Comparison of ENCODE assay signal across 23 cellular contexts in genomic region chr11:118961591-118961990, GRCh38. TPM values are rescaled to one million over a fixed set of nuclear protein-coding genes. Genes with fewer than 3 reads are reported as not detected.
"Had no signal": no experiment of that assay in that cellular context is flagged by ENCODE, and none has a peak within 500 bp of the region (broad histone marks: within the 10 kb centered on the region; RNA-seq: fewer than 3 reads in every experiment).

No MANE protein-coding gene starts in this region.

- ATAC-seq: activated CD4-positive, CD25-positive, alpha-beta regulatory T cell treated with anti-CD3 and anti-CD28 coated beads, Interleukin-2, amount 50 U/mL, for 24 hours; activated CD8-positive, alpha-beta T cell treated with anti-CD3 and anti-CD28 coated beads, Interleukin-2, amount 10 ng/mL, durations not matched to agents 7 days and 5 days; heart left ventricle; stimulated activated naive CD8-positive, alpha-beta T cell treated with anti-CD3 and anti-CD28 coated beads, Interleukin-15, amount 100 ng/mL, for 72 hours had no signal

- H3K9me3 ChIP-seq: heart left ventricle, suprapubic skin had no signal

- DNase-seq: activated CD4-positive, alpha-beta T cell treated with anti-CD3 and anti-CD28 coated beads, Interleukin-2, amount 10 ng/mL, durations not matched to agents 7 days and 5 days; activated CD8-positive, alpha-beta T cell treated with anti-CD3 and anti-CD28 coated beads, Interleukin-2, amount 10 ng/mL, durations not matched to agents 7 days and 5 days; activated naive CD4-positive, alpha-beta T cell treated with anti-CD3 and anti-CD28 coated beads for 36 hours; activated T-cell treated with anti-CD3 and anti-CD28 coated beads, Interleukin-2, amount 50 U/mL, for 24 hours; anterior cingulate cortex; caudate nucleus; dorsolateral prefrontal cortex; heart left ventricle; immature natural killer cell; retina; stimulated activated naive CD8-positive, alpha-beta T cell treated with anti-CD3 and anti-CD28 coated beads, Interleukin-15, amount 100 ng/mL, for 72 hours; T-helper 1 cell; T-helper 9 cell; trophoblast cell had no signal

- H3K36me3 ChIP-seq: heart left ventricle, suprapubic skin had no signal

- H3K4me3 ChIP-seq: dorsolateral prefrontal cortex, heart left ventricle, suprapubic skin had no signal

- H3K27ac ChIP-seq: dorsolateral prefrontal cortex, heart left ventricle, suprapubic skin had no signal

- H3K27me3 ChIP-seq: heart left ventricle, suprapubic skin had no signal

RNA-seq across cellular contexts. Expression of gene UPK2, which starts 5.5 kb away (rescaled TPM):
- total RNA-seq: activated CD8-positive, alpha-beta T cell treated with anti-CD3 and anti-CD28 coated beads, Interleukin-2, amount 10 ng/mL, durations not matched to agents 7 days and 5 days; activated T-helper 2 cell treated with anti-CD3 and anti-CD28 coated beads, Interferon-gamma antibody, Interleukin-2, Interleukin-4, amounts not matched to agents 10 μg/mL and 5 μg/mL and 100 μg/mL, durations not matched to agents 14 hours and 24 hours and 36 hours; epithelial cell of proximal tubule; frontal cortex; heart left ventricle; lower leg skin; mesenteric fat pad; omental fat pad; posterior vena cava; suprapubic skin had no signal
- polyA plus RNA-seq: heart left ventricle had no signal

RNA-seq across cellular contexts. Expression of gene FOXR1, which starts 10.0 kb away (rescaled TPM):
- total RNA-seq: activated CD4-positive, alpha-beta T cell treated with anti-CD3 and anti-CD28 coated beads, Interleukin-2, amount 10 ng/mL, durations not matched to agents 7 days and 5 days; activated CD8-positive, alpha-beta T cell treated with anti-CD3 and anti-CD28 coated beads, Interleukin-2, amount 10 ng/mL, durations not matched to agents 7 days and 5 days; activated naive CD4-positive, alpha-beta T cell treated with anti-CD3 and anti-CD28 coated beads for 36 hours; activated T-helper 2 cell treated with anti-CD3 and anti-CD28 coated beads, Interferon-gamma antibody, Interleukin-2, Interleukin-4, amounts not matched to agents 10 μg/mL and 5 μg/mL and 100 μg/mL, durations not matched to agents 14 hours and 24 hours and 36 hours; epithelial cell of proximal tubule; frontal cortex; heart left ventricle; lower leg skin; mesenteric fat pad; omental fat pad; posterior vena cava; suprapubic skin had no signal
- polyA plus RNA-seq: heart left ventricle, immature natural killer cell had no signal
